8 cellular contexts compared by ENCODE assay signal in genomic region chr7:66980336-66980735, GRCh38. TPM values are rescaled to one million over a fixed set of nuclear protein-coding genes. Genes with fewer than 3 reads are reported as not detected.
DNase-seq lines count a peak whose midpoint lies in the region; ATAC-seq, FAIRE-seq and TF ChIP-seq lines count a peak whose summit lies in the region.
"Not testable (repeated sequence)": the region's sequence is repeated elsewhere in the genome, so short reads cannot be mapped to it uniquely, and the experiment has no call there.

No MANE protein-coding gene starts in this region.

- peaks cover 4 to 14% (median 9%) of the 10 kb centered on the region in 3 donors for H3K9me3 Mint-ChIP-seq in IgD-negative memory B cell
- peaks cover 14% of the 10 kb centered on the region for H3K9me3 Mint-ChIP-seq in stimulated activated memory B cell treated with anti-CD40 and anti-IgM and Interleukin-4, amounts not matched to agents 10 μg/mL and 1 μg/mL and 100 μg/mL, for 72 hours

- H3K4me2 ChIP-seq in BLaER1; HepG2 (ENCODE audit: low read depth, low read length): not testable (repeated sequence)

- CTCF ChIA-PET in HepG2 (lab: Yijun Ruan, JAX; ENCODE audit: low intra/inter-chr PET ratio, low total read pairs): not testable (repeated sequence)

- H3K27ac ChIP-seq in BLaER1; HepG2 (ENCODE audit: extremely low read length, insufficient read depth, low read length): not testable (repeated sequence)

- BruUV-seq in HepG2 (replicated peaks; lab: Mats Ljungman, UMichigan): not testable (repeated sequence)

- not testable (repeated sequence) for H3K27me3 ChIP-seq in BLaER1; bronchial epithelial cell (ENCODE audit: control insufficient read depth, insufficient read depth, low read length); HepG2 (ENCODE audit: control insufficient read depth in 1 of 2, insufficient read depth in 2 of 2, low read length in 2 of 2)

- POLR2A ChIA-PET in HepG2 (lab: Yijun Ruan, JAX): not testable (repeated sequence)

- not testable (repeated sequence) for H3K79me2 ChIP-seq in HepG2 (ENCODE audit: insufficient read depth, low read length)

- not testable (repeated sequence) for H3K27me3 Mint-ChIP-seq in IgD-negative memory B cell; stimulated activated memory B cell treated with anti-CD40 and anti-IgM and Interleukin-4, amounts not matched to agents 10 μg/mL and 1 μg/mL and 100 μg/mL, for 72 hours

- H3K9ac ChIP-seq in BLaER1; HepG2 (ENCODE audit: insufficient read depth, low read depth, low read length): not testable (repeated sequence)

- not testable (repeated sequence) for H3K4me1 ChIP-seq in BLaER1; HepG2 (ENCODE audit: insufficient read depth, low read length)

- 0 out of 2 replicates have a peak overlapping the region, but pooled peaks have one; percentile 14 for H3K4me3 ChIP-seq in BLaER1
- not testable (repeated sequence) for H3K4me3 ChIP-seq in bronchial epithelial cell (ENCODE audit: low read depth, low read length); HepG2 (replicated peaks in 1 of 3; ENCODE audit: insufficient read depth in 1 of 3, low read depth in 2 of 3, low read length in 3 of 3)

- not testable (repeated sequence) for TF ChIP-seq POLR2A in GM12892 (IDR thresholded peaks at IDR 0.05; ENCODE audit: low read depth, low read length); HepG2 (IDR thresholded peaks at IDR 0.05; ENCODE audit: insufficient read depth in 1 of 2, low read depth in 2 of 2, low read length in 2 of 2)

- not testable (repeated sequence) for ATAC-seq in HepG2; stimulated activated memory B cell treated with anti-CD40 and anti-IgM and Interleukin-4, amounts not matched to agents 10 μg/mL and 1 μg/mL and 100 μg/mL, for 72 hours

- FAIRE-seq in GM12892 (lab: Jason Lieb, UNC): peak; percentile 27
- peak; percentile 93 for FAIRE-seq in bronchial epithelial cell (lab: Jason Lieb, UNC)
- peak; percentile 47 for FAIRE-seq in HepG2 (lab: Jason Lieb, UNC)

- not testable (repeated sequence) for H4K20me1 ChIP-seq in BLaER1; HepG2 (ENCODE audit: insufficient read depth, low read length)

- H3K9me3 ChIP-seq in BLaER1: peaks cover 39% of the 10 kb centered on the region
- H3K9me3 ChIP-seq in HepG2 (ENCODE audit: low read length): not testable (repeated sequence)

- TF ChIP-seq EP300 in HepG2 (IDR thresholded peaks at IDR 0.05; ENCODE audit: low read depth in 2 of 2, low read length in 2 of 2); HepG2 (CRISPR knock-in tag; IDR thresholded peaks at IDR 0.05; ENCODE audit: borderline replicate concordance): not testable (repeated sequence)

- TF ChIP-seq RAD21 in HepG2 (CRISPR knock-in tag; IDR thresholded peaks at IDR 0.05): not testable (repeated sequence)

- intact Hi-C loops in HepG2 (cut with micrococcal nuclease; ENCODE audit: unreplicated experiment): not testable (repeated sequence)

- WGBS in HepG2 (ENCODE audit: low lambda C conversion rate): 88% methylated on average over 1 of the region's 1 CpG

- DNase-seq in GM12892 (ENCODE audit: insufficient read length); bronchial epithelial cell (ENCODE audit: low read depth); HepG2 (ENCODE audit: low spot score): not testable (repeated sequence)
- DNase-seq in NAMALWA (ENCODE audit: low spot score): peak; percentile 65
- peak; percentile 1 for DNase-seq in activated CD8-positive, alpha-beta memory T cell treated with anti-CD3 and anti-CD28 coated beads, Interleukin-2, amount 50 U/mL, for 48 hours

- H3K36me3 Mint-ChIP-seq in IgD-negative memory B cell; stimulated activated memory B cell treated with anti-CD40 and anti-IgM and Interleukin-4, amounts not matched to agents 10 μg/mL and 1 μg/mL and 100 μg/mL, for 72 hours: not testable (repeated sequence)

- in situ Hi-C loops in HepG2 (cut with HindIII; ENCODE audit: extremely low pct_ligation_motif_present, low pct_unique_long_range_greater_than_20kb): loop anchor here (25.0 kb wide), 1 partner anchor 143 kb away; no protein-coding TSS in a partner anchor

- H3K27ac Mint-ChIP-seq in IgD-negative memory B cell: peak overlapping the region in 2 of 3 donors; percentile 51 to 73
- H3K27ac Mint-ChIP-seq in stimulated activated memory B cell treated with anti-CD40 and anti-IgM and Interleukin-4, amounts not matched to agents 10 μg/mL and 1 μg/mL and 100 μg/mL, for 72 hours: peak overlapping the region; percentile 55

- H3K4me3 Mint-ChIP-seq in IgD-negative memory B cell: peak overlapping the region in 1 of 4 donors; percentile 37
- H3K4me3 Mint-ChIP-seq in stimulated activated memory B cell treated with anti-CD40 and anti-IgM and Interleukin-4, amounts not matched to agents 10 μg/mL and 1 μg/mL and 100 μg/mL, for 72 hours: not testable (repeated sequence)

- H3K36me3 ChIP-seq in BLaER1; bronchial epithelial cell (ENCODE audit: control insufficient read depth, insufficient read depth, low read length); HepG2 (replicated peaks in 1 of 2; ENCODE audit: control insufficient read depth in 1 of 2, insufficient read depth in 2 of 2, low read length in 2 of 2): not testable (repeated sequence)

- H3K4me1 Mint-ChIP-seq in IgD-negative memory B cell; stimulated activated memory B cell treated with anti-CD40 and anti-IgM and Interleukin-4, amounts not matched to agents 10 μg/mL and 1 μg/mL and 100 μg/mL, for 72 hours: not testable (repeated sequence)

- H2AFZ ChIP-seq in HepG2 (ENCODE audit: low read length): not testable (repeated sequence)

- not testable (repeated sequence) for TF ChIP-seq CTCF in bronchial epithelial cell (IDR thresholded peaks at IDR 0.05; ENCODE audit: insufficient read depth, low read length, severe bottlenecking); HepG2 (CRISPR knock-in tag; IDR thresholded peaks at IDR 0.05)

RNA-seq across cellular contexts. Expression of gene SBDS, which starts 15.1 kb away (rescaled TPM):
- polyA plus RNA-seq in GM12892 (2012; ENCODE audit: missing spikeins): 34.0 TPM
- polyA plus RNA-seq in IgD-negative memory B cell: 66.2 TPM
- 108 and 133 TPM in 2 replicates for total RNA-seq in bronchial epithelial cell
- 79.3 and 124 TPM in 2 replicates for total RNA-seq in HepG2 (2016; rRNA removed; fragmentation: Illumina TruSeq; extraction: Trizol)
- 26.4 and 30.7 TPM in 2 replicates for total RNA-seq in HepG2 (2016; cell fraction: cytosol; rRNA removed; fragmentation: Illumina TruSeq; extraction: Trizol; ENCODE audit: low read depth)
- 84.5 and 129 TPM in 2 replicates for total RNA-seq in HepG2 (2016; cell fraction: insoluble cytoplasmic fraction; rRNA removed; fragmentation: Illumina TruSeq; extraction: Trizol)
- total RNA-seq in HepG2 (2016; cell fraction: membrane; rRNA removed; fragmentation: Illumina TruSeq; extraction: Trizol): 45.4 and 48.5 TPM in 2 replicates
- total RNA-seq in HepG2 (2016; cell fraction: nucleus; rRNA removed; fragmentation: Illumina TruSeq; extraction: Trizol): 33.8 and 34.8 TPM in 2 replicates
- polyA plus RNA-seq in HepG2 (2011; rRNA removed): 33.6 and 39.1 TPM in 2 replicates
- polyA plus RNA-seq in HepG2 (2011; cell fraction: cytosol; rRNA removed): 20.9 and 31.6 TPM in 2 replicates
- 8.7 and 13.9 TPM in 2 replicates for polyA plus RNA-seq in HepG2 (2011; cell fraction: nucleus; rRNA removed)
- polyA plus RNA-seq in HepG2 (2012): 59.3 and 60.3 TPM in 2 replicates
- polyA plus RNA-seq in HepG2 (2016; cell fraction: cytosol; fragmentation: Illumina TruSeq; extraction: Trizol; ENCODE audit: low read depth): 11.6 and 18.3 TPM in 2 replicates
- polyA plus RNA-seq in HepG2 (2016; cell fraction: insoluble cytoplasmic fraction; fragmentation: Illumina TruSeq; extraction: Trizol; ENCODE audit: low read depth): 130 and 143 TPM in 2 replicates
- polyA plus RNA-seq in HepG2 (2016; cell fraction: membrane; fragmentation: Illumina TruSeq; extraction: Trizol; ENCODE audit: low read depth): 30.2 and 38.3 TPM in 2 replicates
- 54.9 and 62.0 TPM in 2 replicates for polyA plus RNA-seq in HepG2 (2016; cell fraction: nucleus; fragmentation: Illumina TruSeq; extraction: Trizol; ENCODE audit: insufficient read depth, low read depth)
- 15.5 and 21.4 TPM in 2 replicates for polyA minus RNA-seq in HepG2 (2011; rRNA and poly(A)+ RNA removed; ENCODE audit: low replicate concordance)
- 42.0 and 45.7 TPM in 2 replicates for polyA minus RNA-seq in HepG2 (2011; cell fraction: cytosol; rRNA and poly(A)+ RNA removed)
- 14.2 and 15.9 TPM in 2 replicates for polyA minus RNA-seq in HepG2 (2011; cell fraction: nucleus; rRNA and poly(A)+ RNA removed)

RNA-seq across cellular contexts. Expression of gene TYW1, which starts 16.3 kb away (rescaled TPM):
- polyA plus RNA-seq in GM12892 (2012; ENCODE audit: missing spikeins): 11.6 TPM
- polyA plus RNA-seq in IgD-negative memory B cell (21.2 TPM), HepG2 (2011; rRNA removed) (8.5 and 8.6 TPM in 2 replicates)
- total RNA-seq in bronchial epithelial cell (23.8 and 28.4 TPM in 2 replicates), HepG2 (2016; rRNA removed; fragmentation: Illumina TruSeq; extraction: Trizol) (10.9 and 17.6 TPM in 2 replicates)
- 3.2 and 3.4 TPM in 2 replicates for total RNA-seq in HepG2 (2016; cell fraction: cytosol; rRNA removed; fragmentation: Illumina TruSeq; extraction: Trizol; ENCODE audit: low read depth)
- 10.4 and 17.0 TPM in 2 replicates for total RNA-seq in HepG2 (2016; cell fraction: insoluble cytoplasmic fraction; rRNA removed; fragmentation: Illumina TruSeq; extraction: Trizol)
- total RNA-seq in HepG2 (2016; cell fraction: membrane; rRNA removed; fragmentation: Illumina TruSeq; extraction: Trizol): 5.2 and 5.4 TPM in 2 replicates
- 24.3 and 31.9 TPM in 2 replicates for total RNA-seq in HepG2 (2016; cell fraction: nucleus; rRNA removed; fragmentation: Illumina TruSeq; extraction: Trizol)
- polyA plus RNA-seq in HepG2 (2011; cell fraction: cytosol; rRNA removed): 6.6 and 8.8 TPM in 2 replicates
- 6.1 and 8.0 TPM in 2 replicates for polyA plus RNA-seq in HepG2 (2011; cell fraction: nucleus; rRNA removed)
- 8.4 and 9.0 TPM in 2 replicates for polyA plus RNA-seq in HepG2 (2012)
- 1.0 TPM in 2 replicates for polyA plus RNA-seq in HepG2 (2016; cell fraction: cytosol; fragmentation: Illumina TruSeq; extraction: Trizol; ENCODE audit: low read depth)
- polyA plus RNA-seq in HepG2 (2016; cell fraction: insoluble cytoplasmic fraction; fragmentation: Illumina TruSeq; extraction: Trizol; ENCODE audit: low read depth): 6.7 and 8.6 TPM in 2 replicates
- 2.3 and 2.4 TPM in 2 replicates for polyA plus RNA-seq in HepG2 (2016; cell fraction: membrane; fragmentation: Illumina TruSeq; extraction: Trizol; ENCODE audit: low read depth)
- 18.1 and 19.8 TPM in 2 replicates for polyA plus RNA-seq in HepG2 (2016; cell fraction: nucleus; fragmentation: Illumina TruSeq; extraction: Trizol; ENCODE audit: insufficient read depth, low read depth)
- polyA minus RNA-seq in HepG2 (2011; rRNA and poly(A)+ RNA removed; ENCODE audit: low replicate concordance): 14.9 and 18.7 TPM in 2 replicates
- polyA minus RNA-seq in HepG2 (2011; cell fraction: cytosol; rRNA and poly(A)+ RNA removed): 9.7 and 9.8 TPM in 2 replicates
- 16.9 and 28.6 TPM in 2 replicates for polyA minus RNA-seq in HepG2 (2011; cell fraction: nucleus; rRNA and poly(A)+ RNA removed)

RNA-seq across cellular contexts. Expression of gene TMEM248, which starts 59.3 kb away (rescaled TPM):
- polyA plus RNA-seq in GM12892 (2012; ENCODE audit: missing spikeins): 27.4 TPM
- polyA plus RNA-seq in IgD-negative memory B cell (121 TPM), HepG2 (2011; rRNA removed) (108 and 109 TPM in 2 replicates)
- total RNA-seq in bronchial epithelial cell (45.3 and 51.3 TPM in 2 replicates), HepG2 (2016; rRNA removed; fragmentation: Illumina TruSeq; extraction: Trizol) (34.7 and 54.3 TPM in 2 replicates)
- 30.6 and 37.1 TPM in 2 replicates for total RNA-seq in HepG2 (2016; cell fraction: cytosol; rRNA removed; fragmentation: Illumina TruSeq; extraction: Trizol; ENCODE audit: low read depth)
- 29.9 and 47.7 TPM in 2 replicates for total RNA-seq in HepG2 (2016; cell fraction: insoluble cytoplasmic fraction; rRNA removed; fragmentation: Illumina TruSeq; extraction: Trizol)
- total RNA-seq in HepG2 (2016; cell fraction: membrane; rRNA removed; fragmentation: Illumina TruSeq; extraction: Trizol): 57.4 and 75.9 TPM in 2 replicates
- 37.8 and 43.1 TPM in 2 replicates for total RNA-seq in HepG2 (2016; cell fraction: nucleus; rRNA removed; fragmentation: Illumina TruSeq; extraction: Trizol)
- 93.8 and 126 TPM in 2 replicates for polyA plus RNA-seq in HepG2 (2011; cell fraction: cytosol; rRNA removed)
- 77.0 and 77.8 TPM in 2 replicates for polyA plus RNA-seq in HepG2 (2011; cell fraction: nucleus; rRNA removed)
- 33.0 and 33.6 TPM in 2 replicates for polyA plus RNA-seq in HepG2 (2012)
- polyA plus RNA-seq in HepG2 (2016; cell fraction: cytosol; fragmentation: Illumina TruSeq; extraction: Trizol; ENCODE audit: low read depth): 39.8 and 58.7 TPM in 2 replicates
- 42.2 and 44.2 TPM in 2 replicates for polyA plus RNA-seq in HepG2 (2016; cell fraction: insoluble cytoplasmic fraction; fragmentation: Illumina TruSeq; extraction: Trizol; ENCODE audit: low read depth)
- polyA plus RNA-seq in HepG2 (2016; cell fraction: membrane; fragmentation: Illumina TruSeq; extraction: Trizol; ENCODE audit: low read depth): 71.5 and 81.1 TPM in 2 replicates
- polyA plus RNA-seq in HepG2 (2016; cell fraction: nucleus; fragmentation: Illumina TruSeq; extraction: Trizol; ENCODE audit: insufficient read depth, low read depth): 66.2 and 69.8 TPM in 2 replicates
- 344 and 346 TPM in 2 replicates for polyA minus RNA-seq in HepG2 (2011; rRNA and poly(A)+ RNA removed; ENCODE audit: low replicate concordance)
- polyA minus RNA-seq in HepG2 (2011; cell fraction: cytosol; rRNA and poly(A)+ RNA removed): 58.0 and 58.5 TPM in 2 replicates
- polyA minus RNA-seq in HepG2 (2011; cell fraction: nucleus; rRNA and poly(A)+ RNA removed): 42.7 and 51.5 TPM in 2 replicates
